Comparison of ENCODE assay signal across 31 cellular contexts in genomic region chr16:48204825-48205151, GRCh38. TPM values are rescaled to one million over a fixed set of nuclear protein-coding genes. Genes with fewer than 3 reads are reported as not detected.
"Had no signal": no experiment of that assay in that cellular context is flagged by ENCODE, and none has a peak within 500 bp of the region (broad histone marks: within the 10 kb centered on the region; RNA-seq: fewer than 3 reads in every experiment).

No MANE protein-coding gene starts in this region.

- H3K9me3 ChIP-seq: heart left ventricle, left lung, mucosa of descending colon, ovary, right atrium auricular region, tibial nerve, upper lobe of left lung, vagina had no signal

- ATAC-seq: heart left ventricle; left lung; naive thymus-derived CD4-positive, alpha-beta T cell; natural killer cell treated with Interleukin-12 subunit alpha and Interleukin-12 subunit beta and Interleukin-15 and Interleukin-18, amount 100 ng/mL, for 72 hours; sciatic nerve; stimulated activated effector memory CD8-positive, alpha-beta T cell treated with anti-CD3 and anti-CD28 coated beads, Interleukin-12 subunit alpha, Interleukin-12 subunit beta, amount 100 ng/mL, for 72 hours; stimulated activated naive CD8-positive, alpha-beta T cell treated with anti-CD3 and anti-CD28 coated beads, Interleukin-15, amount 100 ng/mL, for 72 hours had no signal

- H3K27me3 ChIP-seq: ovary, right atrium auricular region, tibial nerve, upper lobe of left lung, vagina had no signal

- H3K4me3 ChIP-seq: heart left ventricle, left lung, lung, mucosa of descending colon, ovary, right atrium auricular region, skin epidermis, tibial nerve, upper lobe of left lung, vagina had no signal

- DNase-seq: heart left ventricle; islet precursor cell; left lung; mesendoderm; naive thymus-derived CD4-positive, alpha-beta T cell; ovary; stimulated activated CD4-positive, alpha-beta T cell treated with anti-CD3 and anti-CD28 coated beads, Interleukin-12 subunit alpha, Interleukin-12 subunit beta, amount 100 ng/mL, for 4 hours; stimulated activated CD4-positive, alpha-beta T cell treated with anti-CD3 and anti-CD28 coated beads, Interleukin-15, amount 100 ng/mL, for 24 hours; stimulated activated CD4-positive, alpha-beta T cell treated with anti-CD3 and anti-CD28 coated beads, Interleukin-2, amount 100 ng/mL, for 24 hours; stimulated activated CD4-positive, alpha-beta T cell treated with anti-CD3 and anti-CD28 coated beads, Interleukin-4, amount 100 ng/mL, for 1 hour; stimulated activated naive CD4-positive, alpha-beta T cell treated with Interleukin-2 at 50 U/mL for 16 hours; stimulated activated naive CD8-positive, alpha-beta T cell treated with anti-CD3 and anti-CD28 coated beads, Interleukin-15, amount 100 ng/mL, for 72 hours; substantia nigra; upper lobe of left lung had no signal

- H3K36me3 ChIP-seq: heart left ventricle, left lung, ovary, right atrium auricular region, tibial nerve, upper lobe of left lung, vagina had no signal

- H3K4me1 ChIP-seq: heart left ventricle, left lung, tibial nerve, upper lobe of left lung, vagina had no signal

- H3K27ac ChIP-seq: heart left ventricle, left lung, ovary, skin epidermis, tibial nerve, upper lobe of left lung, vagina had no signal

RNA-seq across cellular contexts. Expression of gene ABCC11, which starts 42.6 kb away (rescaled TPM):
- total RNA-seq: kidney epithelial cell; myocyte; natural killer cell treated with Interleukin-12 subunit alpha and Interleukin-12 subunit beta and Interleukin-15 and Interleukin-18, amount 100 ng/mL, for 72 hours; pulmonary artery endothelial cell; right atrium auricular region; sciatic nerve; tibial nerve; vagina had no signal
- polyA plus RNA-seq: naive thymus-derived CD4-positive, alpha-beta T cell had no signal

RNA-seq across cellular contexts. Expression of gene ABCC12, which starts 49.0 kb away (rescaled TPM):
- total RNA-seq: kidney epithelial cell; left lung; lung; mesothelial cell of epicardium; mucosa of descending colon; myocyte; naive thymus-derived CD4-positive, alpha-beta T cell; natural killer cell treated with Interleukin-12 subunit alpha and Interleukin-12 subunit beta and Interleukin-15 and Interleukin-18, amount 100 ng/mL, for 72 hours; omental fat pad; pulmonary artery endothelial cell; renal cortical epithelial cell; right atrium auricular region; sciatic nerve; urinary bladder; vagina had no signal
- polyA plus RNA-seq: lung; naive thymus-derived CD4-positive, alpha-beta T cell; neural cell; urinary bladder had no signal
